ENCODE assay signal across 13 cellular contexts in the genomic region with DNA sequence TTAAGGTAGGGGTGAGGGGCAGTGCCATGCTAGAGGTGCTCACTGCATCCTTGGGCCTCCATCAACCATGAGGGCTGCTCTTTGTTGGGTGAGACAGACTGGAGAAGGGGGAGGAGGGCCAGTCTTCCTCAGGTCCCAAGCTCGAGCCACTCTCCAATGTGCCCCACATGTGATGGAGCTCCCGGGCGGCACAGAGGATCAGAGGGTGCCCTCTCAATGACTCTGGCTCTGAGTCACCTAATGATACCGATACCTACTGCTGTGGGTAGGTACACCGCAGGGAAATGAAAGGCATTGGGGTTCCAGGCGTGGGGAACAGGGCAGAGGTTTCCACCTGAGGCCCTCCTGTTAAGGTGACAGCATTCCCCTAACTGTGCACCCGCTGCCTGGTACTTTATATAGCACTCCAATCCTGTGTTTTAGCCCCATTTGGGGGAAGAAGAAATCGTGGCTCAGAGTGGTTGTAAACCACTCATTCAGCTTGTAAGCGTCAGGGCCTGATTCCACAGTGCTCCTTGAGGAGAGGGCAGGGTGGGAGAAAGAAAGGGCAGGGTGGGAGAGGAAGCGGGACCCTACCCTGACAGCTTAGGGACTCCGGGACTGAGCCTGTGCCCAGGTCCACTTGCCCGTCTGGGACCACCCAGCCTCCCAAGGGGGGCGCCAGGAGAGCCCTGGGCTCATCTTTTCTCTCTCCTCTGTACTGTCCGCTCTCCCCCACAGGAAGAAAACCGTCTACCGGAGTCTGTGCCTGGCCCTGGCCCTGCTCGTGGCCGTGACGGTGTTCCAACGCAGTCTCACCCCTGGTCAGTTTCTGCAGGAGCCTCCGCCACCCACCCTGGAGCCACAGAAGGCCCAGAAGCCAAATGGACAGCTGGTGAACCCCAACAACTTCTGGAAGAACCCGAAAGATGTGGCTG. TPM values are rescaled to one million over a fixed set of nuclear protein-coding genes. Genes with fewer than 3 reads are reported as not detected.
DNase-seq lines count a peak whose midpoint lies in the region; ATAC-seq and TF ChIP-seq lines count a peak whose summit lies in the region.
"Had no signal": no experiment of that assay in that cellular context is flagged by ENCODE, and none has a peak within 500 bp of the region (broad histone marks: within the 10 kb centered on the region; RNA-seq: fewer than 3 reads in every experiment).

No MANE protein-coding gene starts in this region.

- WGBS in sigmoid colon, 2 donors: 90 to 91% methylated on average over 22 of the region's 22 CpGs

- H3K27ac ChIP-seq in OCI-LY7 (ENCODE audit: low read depth, low read length, poor library complexity, severe bottlenecking): no peak overlapping the region
- H3K27ac ChIP-seq in sigmoid colon: peak overlapping the region in 1 of 4 donors; percentile 68
- H3K27ac ChIP-seq: 22Rv1 had no signal

- no peak for TF ChIP-seq EP300 in sigmoid colon (IDR thresholded peaks at IDR 0.05)

- no peaks in the 10 kb centered on the region for H4K20me1 ChIP-seq in OCI-LY7 (ENCODE audit: insufficient read depth, low read length)

- POLR2A ChIA-PET in OCI-LY7 (lab: Charles Lee): interaction anchor here (0.6 to 0.8 kb wide), 5 partner anchors 12 to 168 kb away, joined by 3 to 7 read pairs (median 3); a partner anchor contains a TSS

- H3K4me1 ChIP-seq in OCI-LY7 (ENCODE audit: insufficient read depth, low read length, poor library complexity, severe bottlenecking) (peaks cover 39% of the 10 kb centered on the region), sigmoid colon (peaks cover 0 to 35% (median 27%) of the 10 kb centered on the region in 4 donors)

- no peaks in the 10 kb centered on the region for H3K9me3 ChIP-seq in OCI-LY7 (ENCODE audit: low read length)
- no peaks in the 10 kb centered on the region for H3K9me3 ChIP-seq in sigmoid colon
- H3K9me3 ChIP-seq: MG63 had no signal

- no peaks in the 10 kb centered on the region for H3K36me3 ChIP-seq in OCI-LY7 (ENCODE audit: insufficient read depth, low read length)
- no peaks in the 10 kb centered on the region for H3K36me3 ChIP-seq in sigmoid colon
- H3K36me3 ChIP-seq: MG63 had no signal

- BruUV-seq in OCI-LY7 (replicated peaks; lab: Mats Ljungman, UMichigan): no TSS peak

- no peaks in the 10 kb centered on the region for H3K79me2 ChIP-seq in OCI-LY7 (ENCODE audit: insufficient read depth, low read depth, low read length)

- H3K4me3 ChIP-seq in OCI-LY7 (ENCODE audit: low read depth, low read length, poor library complexity, severe bottlenecking) (peak overlapping the region; percentile 79), sigmoid colon (peak overlapping the region in 3 of 4 donors; percentile 49 to 54 (median 53))
- H3K4me3 ChIP-seq: MG63 had no signal

- H3K4me2 ChIP-seq in OCI-LY7 (ENCODE audit: low read length): peak overlapping the region; percentile 96

- intact Hi-C loops in OCI-LY7 (cut with micrococcal nuclease; ENCODE audit: unreplicated experiment) (loop anchor here (10.0 kb wide), 1 partner anchor 278 kb away; no protein-coding TSS in a partner anchor), sigmoid colon (cut with DNase I) (no loop called here)

- TF ChIP-seq POLR2A in sigmoid colon (IDR thresholded peaks at IDR 0.05): peak in 1 of 2 donors; percentile 28

- peak; percentile 65 to 84 for ATAC-seq in activated CD4-positive, CD25-positive, alpha-beta regulatory T cell treated with anti-CD3 and anti-CD28 coated beads, Interleukin-2, amount 50 U/mL, for 24 hours
- ATAC-seq in esophagus mucosa: peak; percentile 8
- ATAC-seq in GM21360 (IDR thresholded peaks at IDR 0.05; ENCODE audit: unreplicated experiment): no peak

- H3K9me2 ChIP-seq in OCI-LY7 (ENCODE audit: insufficient read depth, low read length): no peaks in the 10 kb centered on the region

- CTCF ChIA-PET in OCI-LY7 (lab: Charles Lee; ENCODE audit: unreplicated experiment): interaction anchor here (0.6 to 1.3 kb wide), 6 partner anchors 85 to 1475 kb away, joined by 3 to 4 read pairs (median 3); a partner anchor contains a TSS

- TF ChIP-seq CTCF in OCI-LY7 (conservative IDR thresholded peaks at IDR 0.05; ENCODE audit: low read length) (no peak), sigmoid colon (IDR thresholded peaks at IDR 0.05) (no peak)

- H2AFZ ChIP-seq in OCI-LY7 (ENCODE audit: low read length): no peak overlapping the region

- DNase-seq in activated CD4-positive, CD25-positive, alpha-beta regulatory T cell treated with anti-CD3 and anti-CD28 coated beads, Interleukin-2, amount 50 U/mL, for 72 hours: no peak
- DNase-seq in OCI-LY7 (ENCODE audit: low spot score) (no peak), sigmoid colon (no peak), DMS114 treated with DMSO at 0.1 percent for 48 hours (lab: John Stamatoyannopoulos, UW; ENCODE audit: unreplicated experiment) (no peak), NCI-H128 (lab: John Stamatoyannopoulos, UW; ENCODE audit: unreplicated experiment) (no peak)
- DNase-seq: amniotic stem cell, mesenchymal stem cell, MG63, NCI-H526 treated with DMSO at 0.1 percent for 48 hours had no signal

- H3K27me3 ChIP-seq in sigmoid colon: peaks cover 9 to 40% (median 29%) of the 10 kb centered on the region in 3 donors
- H3K27me3 ChIP-seq: MG63 had no signal

RNA-seq across cellular contexts. Expression of a gene that starts 1.8 kb away (rescaled TPM):
- 4.5 and 7.8 TPM in 2 replicates for total RNA-seq in OCI-LY7 (2014; rRNA removed; shearing (Covaris generic))
- total RNA-seq in OCI-LY7 (2022) (7.4 and 8.7 TPM in 2 replicates), esophagus mucosa (5.5 TPM), sigmoid colon (1 to 10 TPM; 2.9 to 5.0 (median 3.5) TPM)
- polyA plus RNA-seq in sigmoid colon: 10 to 100 TPM; 11.6 to 40.9 (median 12.0) TPM
